2 cellular contexts compared by ENCODE assay signal in genomic region chr10:123890246-123890645, GRCh38.
TF ChIP-seq lines count a peak whose summit lies in the region.

No MANE protein-coding gene starts in this region.

TF ChIP-seq in GM23338, 12 proteins besides CTCF, POLR2A, EP300 and RAD21:
- no peak for TF ChIP-seq STAT1 (IDR thresholded peaks at IDR 0.05; ENCODE audit: unreplicated experiment)
- no peak for TF ChIP-seq ZNF462 (CRISPR knock-in tag; IDR thresholded peaks at IDR 0.05)
- no peak for TF ChIP-seq JUNB (IDR thresholded peaks at IDR 0.05; ENCODE audit: unreplicated experiment)
- TF ChIP-seq EZH2 (IDR thresholded peaks at IDR 0.05; ENCODE audit: low read depth, unreplicated experiment): no peak
- TF ChIP-seq ZNF331 (CRISPR knock-in tag; IDR thresholded peaks at IDR 0.05; ENCODE audit: low read depth): no peak
- no peak for TF ChIP-seq CREB1 (CRISPR knock-in tag; IDR thresholded peaks at IDR 0.05; ENCODE audit: low read depth)
- TF ChIP-seq POLR2AphosphoS5 (IDR thresholded peaks at IDR 0.05; ENCODE audit: low read depth): no peak
- TF ChIP-seq, protein P1, sequence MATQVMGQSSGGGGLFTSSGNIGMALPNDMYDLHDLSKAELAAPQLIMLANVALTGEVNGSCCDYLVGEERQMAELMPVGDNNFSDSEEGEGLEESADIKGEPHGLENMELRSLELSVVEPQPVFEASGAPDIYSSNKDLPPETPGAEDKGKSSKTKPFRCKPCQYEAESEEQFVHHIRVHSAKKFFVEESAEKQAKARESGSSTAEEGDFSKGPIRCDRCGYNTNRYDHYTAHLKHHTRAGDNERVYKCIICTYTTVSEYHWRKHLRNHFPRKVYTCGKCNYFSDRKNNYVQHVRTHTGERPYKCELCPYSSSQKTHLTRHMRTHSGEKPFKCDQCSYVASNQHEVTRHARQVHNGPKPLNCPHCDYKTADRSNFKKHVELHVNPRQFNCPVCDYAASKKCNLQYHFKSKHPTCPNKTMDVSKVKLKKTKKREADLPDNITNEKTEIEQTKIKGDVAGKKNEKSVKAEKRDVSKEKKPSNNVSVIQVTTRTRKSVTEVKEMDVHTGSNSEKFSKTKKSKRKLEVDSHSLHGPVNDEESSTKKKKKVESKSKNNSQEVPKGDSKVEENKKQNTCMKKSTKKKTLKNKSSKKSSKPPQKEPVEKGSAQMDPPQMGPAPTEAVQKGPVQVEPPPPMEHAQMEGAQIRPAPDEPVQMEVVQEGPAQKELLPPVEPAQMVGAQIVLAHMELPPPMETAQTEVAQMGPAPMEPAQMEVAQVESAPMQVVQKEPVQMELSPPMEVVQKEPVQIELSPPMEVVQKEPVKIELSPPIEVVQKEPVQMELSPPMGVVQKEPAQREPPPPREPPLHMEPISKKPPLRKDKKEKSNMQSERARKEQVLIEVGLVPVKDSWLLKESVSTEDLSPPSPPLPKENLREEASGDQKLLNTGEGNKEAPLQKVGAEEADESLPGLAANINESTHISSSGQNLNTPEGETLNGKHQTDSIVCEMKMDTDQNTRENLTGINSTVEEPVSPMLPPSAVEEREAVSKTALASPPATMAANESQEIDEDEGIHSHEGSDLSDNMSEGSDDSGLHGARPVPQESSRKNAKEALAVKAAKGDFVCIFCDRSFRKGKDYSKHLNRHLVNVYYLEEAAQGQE (IDR thresholded peaks at IDR 0.05; ENCODE audit: unreplicated experiment): no peak
- TF ChIP-seq ETS1 (IDR thresholded peaks at IDR 0.05): no peak

TF ChIP-seq in endothelial cell of umbilical vein, 7 proteins besides CTCF, POLR2A, EP300 and RAD21:
- TF ChIP-seq GATA2 (IDR thresholded peaks at IDR 0.05; ENCODE audit: insufficient read depth, insufficient read length, low read depth, low read length) (no peak), EZH2 (IDR thresholded peaks at IDR 0.05; ENCODE audit: borderline replicate concordance, low read depth, low read length, severe bottlenecking) (peak; percentile 16)
TF ChIP-seq in endothelial cell of umbilical vein: peak in this region for 1.
